ENCODE assay signal across 24 cellular contexts in the genomic region with DNA sequence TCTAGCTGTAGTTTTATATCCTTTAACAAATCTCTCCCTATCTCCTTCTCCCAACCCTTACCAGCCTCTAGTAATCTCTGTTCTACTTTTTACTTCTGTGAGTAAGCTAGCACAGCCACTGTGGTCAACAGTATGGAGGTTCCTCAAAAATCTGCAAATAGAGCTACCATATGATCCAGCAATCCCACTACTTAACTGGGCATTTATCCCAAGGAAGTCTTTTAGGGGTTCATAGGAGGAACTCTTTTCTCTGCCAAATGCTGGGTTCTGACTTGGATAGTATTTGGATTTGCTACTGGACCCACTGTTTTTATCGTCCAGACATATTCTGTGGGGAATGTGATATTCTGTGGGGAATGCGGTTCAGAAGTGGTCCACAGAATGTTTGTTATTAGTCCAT.
"Had no signal": no experiment of that assay in that cellular context is flagged by ENCODE, and none has a peak within 500 bp of the region (broad histone marks: within the 10 kb centered on the region; RNA-seq: fewer than 3 reads in every experiment).

No MANE protein-coding gene starts in this region.

- H3K27ac ChIP-seq: breast epithelium, hepatocyte, left ventricle myocardium inferior, neutrophil, spleen, tibial nerve had no signal

- H3K79me2 ChIP-seq: hepatocyte had no signal

- H3K9me3 ChIP-seq: breast epithelium, gastrocnemius medialis, left ventricle myocardium inferior, mucosa of descending colon, neutrophil, ovary, spleen, tibial nerve had no signal

- ATAC-seq: activated CD8-positive, alpha-beta T cell treated with anti-CD3 and anti-CD28 coated beads for 36 hours; activated T-cell treated with anti-CD3 and anti-CD28 coated beads, Interleukin-2, amount 50 U/mL, for 72 hours; gastrocnemius medialis; mucosa of descending colon; right cardiac atrium had no signal

- DNase-seq: activated CD4-positive, alpha-beta T cell treated with anti-CD3 and anti-CD28 coated beads for 1 hour; activated CD4-positive, alpha-beta T cell treated with anti-CD3 and anti-CD28 coated beads, Interleukin-2, amount 10 ng/mL, durations not matched to agents 7 days and 5 days; activated CD8-positive, alpha-beta T cell treated with anti-CD3 and anti-CD28 coated beads for 36 hours; activated effector memory CD4-positive, alpha-beta T cell treated with Interleukin-2 at 50 U/mL for 16 hours; activated naive CD4-positive, alpha-beta T cell treated with anti-CD3 and anti-CD28 coated beads, Interleukin-2, amount 10 ng/mL, durations not matched to agents 7 days and 5 days; activated naive CD8-positive, alpha-beta T cell treated with anti-CD3 and anti-CD28 coated beads, Interleukin-2, amount 10 ng/mL, durations not matched to agents 7 days and 5 days; activated T-cell treated with anti-CD3 and anti-CD28 coated beads, Interleukin-2, amount 50 U/mL, for 72 hours; amygdala; central memory CD4-positive, alpha-beta T cell; effector memory CD4-positive, alpha-beta T cell; gastrocnemius medialis; islet precursor cell; left ventricle myocardium inferior; mucosa of descending colon; ovary; right cardiac atrium; spleen; stimulated activated naive CD4-positive, alpha-beta T cell treated with Interleukin-2 at 50 U/mL for 16 hours; T-helper 2 cell had no signal

- H3K4me3 ChIP-seq: breast epithelium, gastrocnemius medialis, hepatocyte, left ventricle myocardium inferior, lung, mucosa of descending colon, ovary, spleen, tibial nerve had no signal

- H3K27me3 ChIP-seq: breast epithelium, gastrocnemius medialis, hepatocyte, neutrophil, ovary, spleen, tibial nerve had no signal

- H3K36me3 ChIP-seq: breast epithelium, ovary had no signal

- H3K4me2 ChIP-seq: hepatocyte had no signal

- H2AFZ ChIP-seq: hepatocyte had no signal

- H3K4me1 ChIP-seq: breast epithelium, spleen had no signal
